In genomic region chr1:64984106-64984505, GRCh38 we compare ENCODE assay signal across 17 cellular contexts. TPM values are rescaled to one million over a fixed set of nuclear protein-coding genes. Genes with fewer than 3 reads are reported as not detected.
DNase-seq lines count a peak whose midpoint lies in the region; ATAC-seq and TF ChIP-seq lines count a peak whose summit lies in the region.
"Had no signal": no experiment of that assay in that cellular context is flagged by ENCODE, and none has a peak within 500 bp of the region (broad histone marks: within the 10 kb centered on the region; RNA-seq: fewer than 3 reads in every experiment).

No MANE protein-coding gene starts in this region.

- no peak overlapping the region for H3K9ac ChIP-seq in SK-N-SH

- no peaks in the 10 kb centered on the region for H3K27me3 Mint-ChIP-seq in central memory CD8-positive, alpha-beta T cell
- H3K27me3 Mint-ChIP-seq in stimulated activated memory B cell treated with anti-CD40 and anti-IgM and Interleukin-4, amounts not matched to agents 10 μg/mL and 1 μg/mL and 100 μg/mL, for 72 hours: no peaks in the 10 kb centered on the region

- H3K79me2 ChIP-seq in SK-N-SH (ENCODE audit: insufficient read depth): no peaks in the 10 kb centered on the region

- no peak overlapping the region for H3K4me3 ChIP-seq in SK-N-SH (ENCODE audit: low read depth in 2 of 2, low read length in 1 of 2)
- no peak overlapping the region for H3K4me3 ChIP-seq in HL-60 (replicated peaks; ENCODE audit: insufficient read depth, low read length)
- H3K4me3 ChIP-seq: HAP-1 had no signal

- H3K27ac ChIP-seq in SK-N-SH (ENCODE audit: low read depth in 2 of 2, low read length in 1 of 2): no peak overlapping the region
- H3K27ac ChIP-seq in HL-60 (replicated peaks): no peak overlapping the region
- H3K27ac ChIP-seq: RWPE1 had no signal

- H3K36me3 Mint-ChIP-seq in central memory CD8-positive, alpha-beta T cell (ENCODE audit: insufficient read depth): no peaks in the 10 kb centered on the region
- H3K36me3 Mint-ChIP-seq in stimulated activated memory B cell treated with anti-CD40 and anti-IgM and Interleukin-4, amounts not matched to agents 10 μg/mL and 1 μg/mL and 100 μg/mL, for 72 hours: no peaks in the 10 kb centered on the region

- no peaks in the 10 kb centered on the region for H3K36me3 ChIP-seq in SK-N-SH (replicated peaks in 1 of 2; ENCODE audit: control insufficient read depth in 1 of 2, insufficient read depth in 2 of 2, low read length in 1 of 2)
- H3K36me3 ChIP-seq: HAP-1 had no signal

- 95% methylated on average over 3 of the region's 3 CpGs for WGBS in SK-N-SH (ENCODE audit: low lambda C conversion rate)

- no peak for DNase-seq in SK-N-SH
- peak; percentile 15 to 21 for DNase-seq in HL-60 (ENCODE audit: low read depth in 1 of 2, low spot score in 1 of 2)
- no peak for DNase-seq in central memory CD8-positive, alpha-beta T cell (ENCODE audit: low spot score in 2 of 2)
- DNase-seq in GM13977 (ENCODE audit: low spot score): no peak
- DNase-seq in NCI-H128 (lab: John Stamatoyannopoulos, UW; ENCODE audit: unreplicated experiment): no peak
- DNase-seq: C1 segment of cervical spinal cord, DMS153, KG1, NCI-H1105 treated with DMSO at 0.1 percent for 48 hours, NCI-H187, NCI-H774, PC-3 had no signal

- no peaks in the 10 kb centered on the region for H3K27me3 ChIP-seq in SK-N-SH (ENCODE audit: insufficient read depth)
- no peaks in the 10 kb centered on the region for H3K27me3 ChIP-seq in HL-60 (ENCODE audit: insufficient read depth, poor library complexity, severe bottlenecking)

- no peaks in the 10 kb centered on the region for H3K9me2 ChIP-seq in SK-N-SH

- H2AFZ ChIP-seq in SK-N-SH (ENCODE audit: low read depth): no peak overlapping the region

- H3K4me1 Mint-ChIP-seq in central memory CD8-positive, alpha-beta T cell: peaks cover 10% of the 10 kb centered on the region
- peaks cover 37% of the 10 kb centered on the region for H3K4me1 Mint-ChIP-seq in stimulated activated memory B cell treated with anti-CD40 and anti-IgM and Interleukin-4, amounts not matched to agents 10 μg/mL and 1 μg/mL and 100 μg/mL, for 72 hours

- no peak for TF ChIP-seq RAD21 in SK-N-SH (IDR thresholded peaks at IDR 0.05; ENCODE audit: low read length)

- no peak overlapping the region for H3K4me3 Mint-ChIP-seq in central memory CD8-positive, alpha-beta T cell
- no peak overlapping the region for H3K4me3 Mint-ChIP-seq in stimulated activated memory B cell treated with anti-CD40 and anti-IgM and Interleukin-4, amounts not matched to agents 10 μg/mL and 1 μg/mL and 100 μg/mL, for 72 hours

- H3K9me3 Mint-ChIP-seq in central memory CD8-positive, alpha-beta T cell: no peaks in the 10 kb centered on the region
- H3K9me3 Mint-ChIP-seq in stimulated activated memory B cell treated with anti-CD40 and anti-IgM and Interleukin-4, amounts not matched to agents 10 μg/mL and 1 μg/mL and 100 μg/mL, for 72 hours: no peaks in the 10 kb centered on the region

- ATAC-seq in SK-N-SH treated with all-trans-retinoic acid at 6 μM for 48 hours: no peak
- no peak for ATAC-seq in central memory CD8-positive, alpha-beta T cell (replicated peaks; ENCODE audit: extremely low read depth, poor library complexity, severe bottlenecking)
- no peak for ATAC-seq in stimulated activated memory B cell treated with anti-CD40 and anti-IgM and Interleukin-4, amounts not matched to agents 10 μg/mL and 1 μg/mL and 100 μg/mL, for 72 hours
- no peak for ATAC-seq in GM21576 (IDR thresholded peaks at IDR 0.05; ENCODE audit: unreplicated experiment)
- ATAC-seq: PC-3 had no signal

- CTCF ChIA-PET in SK-N-SH (lab: Yijun Ruan, JAX): interaction anchor here (1.2 to 1.4 kb wide), 3 partner anchors 12 to 159 kb away, joined by 3 read pairs; no protein-coding TSS in a partner anchor

- no peaks in the 10 kb centered on the region for H3K9me3 ChIP-seq in SK-N-SH
- H3K9me3 ChIP-seq: HAP-1 had no signal

- H3F3A ChIP-seq in SK-N-SH (replicated peaks; ENCODE audit: insufficient read depth): no peaks in the 10 kb centered on the region

- H3K27ac Mint-ChIP-seq in central memory CD8-positive, alpha-beta T cell (ENCODE audit: low read depth): peak overlapping the region; percentile 59
- H3K27ac Mint-ChIP-seq in stimulated activated memory B cell treated with anti-CD40 and anti-IgM and Interleukin-4, amounts not matched to agents 10 μg/mL and 1 μg/mL and 100 μg/mL, for 72 hours: peak overlapping the region; percentile 54

- no peaks in the 10 kb centered on the region for H4K20me1 ChIP-seq in SK-N-SH (ENCODE audit: insufficient read depth)

- POLR2A ChIA-PET in SK-N-SH (lab: Yijun Ruan, JAX): interaction anchor here (1.1 kb wide), 1 partner anchor 17 kb away, joined by 3 read pairs; the partner anchor contains the start of gene JAK1

- in situ Hi-C loops in GM13977 (cut with MboI; ENCODE audit: low pct_unique_long_range_greater_than_20kb, low sequenced_read_pairs, unreplicated experiment): no loop called here

- TF ChIP-seq CTCF in SK-N-SH (IDR thresholded peaks at IDR 0.05): no peak
- TF ChIP-seq CTCF in HL-60 (IDR thresholded peaks at IDR 0.05; ENCODE audit: insufficient read depth, low read length): no peak
- TF ChIP-seq CTCF in GM13977 (IDR thresholded peaks at IDR 0.05; ENCODE audit: extremely low read depth, insufficient read depth, missing control alignments): no peak

- no peak for TF ChIP-seq EP300 in SK-N-SH (IDR thresholded peaks at IDR 0.05; ENCODE audit: borderline replicate concordance in 1 of 2, low read depth in 1 of 2, low read length in 1 of 2)

- no peak overlapping the region for H3K4me2 ChIP-seq in SK-N-SH

- peaks cover 6 to 8% of the 10 kb centered on the region in 2 experiments; a peak in 2 of 4 replicates for H3K4me1 ChIP-seq in SK-N-SH (ENCODE audit: control insufficient read depth in 1 of 2, insufficient read depth in 2 of 2, low read depth in 1 of 2, low read length in 1 of 2)
- H3K4me1 ChIP-seq: HAP-1 had no signal

TF ChIP-seq in SK-N-SH treated with all-trans-retinoic acid at 6 μM for 48 hours, 23 proteins besides CTCF, POLR2A, EP300 and RAD21:
- TF ChIP-seq ZNF70 (CRISPR knock-in tag; IDR thresholded peaks at IDR 0.05): peak; percentile 88
- no peak for TF ChIP-seq ARNTL (CRISPR knock-in tag; IDR thresholded peaks at IDR 0.05; ENCODE audit: borderline replicate concordance, low read depth)

TF ChIP-seq in SK-N-SH, 30 proteins besides CTCF, POLR2A, EP300 and RAD21 (continues in another document):
- TF ChIP-seq ZBTB33 (IDR thresholded peaks at IDR 0.05; ENCODE audit: borderline replicate concordance, low read depth) (no peak), TEAD4 (IDR thresholded peaks at IDR 0.05; ENCODE audit: borderline replicate concordance, insufficient read depth) (no peak), MEF2A (IDR thresholded peaks at IDR 0.05; ENCODE audit: borderline replicate concordance, low read depth) (no peak), GABPA (IDR thresholded peaks at IDR 0.05; ENCODE audit: low read depth) (no peak), JUND (IDR thresholded peaks at IDR 0.05) (no peak), YY1 (IDR thresholded peaks at IDR 0.05; ENCODE audit: low read depth) (no peak), FOXJ3 (CRISPR knock-in tag; IDR thresholded peaks at IDR 0.05) (no peak), CHD2 (IDR thresholded peaks at IDR 0.05; ENCODE audit: low read length, partially characterized antibody) (no peak), SIN3A (IDR thresholded peaks at IDR 0.05; ENCODE audit: borderline replicate concordance, low read depth, low read length) (no peak), RXRA (IDR thresholded peaks at IDR 0.05; ENCODE audit: borderline replicate concordance, low read depth) (no peak), ELF1 (IDR thresholded peaks at IDR 0.05) (no peak), GATA2 (CRISPR knock-in tag; IDR thresholded peaks at IDR 0.05) (no peak)
- TF ChIP-seq, protein P1, sequence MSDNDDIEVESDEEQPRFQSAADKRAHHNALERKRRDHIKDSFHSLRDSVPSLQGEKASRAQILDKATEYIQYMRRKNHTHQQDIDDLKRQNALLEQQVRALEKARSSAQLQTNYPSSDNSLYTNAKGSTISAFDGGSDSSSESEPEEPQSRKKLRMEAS (IDR thresholded peaks at IDR 0.05; ENCODE audit: low read depth): no peak
- TF ChIP-seq, protein P2, sequence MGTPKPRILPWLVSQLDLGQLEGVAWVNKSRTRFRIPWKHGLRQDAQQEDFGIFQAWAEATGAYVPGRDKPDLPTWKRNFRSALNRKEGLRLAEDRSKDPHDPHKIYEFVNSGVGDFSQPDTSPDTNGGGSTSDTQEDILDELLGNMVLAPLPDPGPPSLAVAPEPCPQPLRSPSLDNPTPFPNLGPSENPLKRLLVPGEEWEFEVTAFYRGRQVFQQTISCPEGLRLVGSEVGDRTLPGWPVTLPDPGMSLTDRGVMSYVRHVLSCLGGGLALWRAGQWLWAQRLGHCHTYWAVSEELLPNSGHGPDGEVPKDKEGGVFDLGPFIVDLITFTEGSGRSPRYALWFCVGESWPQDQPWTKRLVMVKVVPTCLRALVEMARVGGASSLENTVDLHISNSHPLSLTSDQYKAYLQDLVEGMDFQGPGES (IDR thresholded peaks at IDR 0.05; ENCODE audit: low read depth, low read length): no peak
- TF ChIP-seq, protein P3, sequence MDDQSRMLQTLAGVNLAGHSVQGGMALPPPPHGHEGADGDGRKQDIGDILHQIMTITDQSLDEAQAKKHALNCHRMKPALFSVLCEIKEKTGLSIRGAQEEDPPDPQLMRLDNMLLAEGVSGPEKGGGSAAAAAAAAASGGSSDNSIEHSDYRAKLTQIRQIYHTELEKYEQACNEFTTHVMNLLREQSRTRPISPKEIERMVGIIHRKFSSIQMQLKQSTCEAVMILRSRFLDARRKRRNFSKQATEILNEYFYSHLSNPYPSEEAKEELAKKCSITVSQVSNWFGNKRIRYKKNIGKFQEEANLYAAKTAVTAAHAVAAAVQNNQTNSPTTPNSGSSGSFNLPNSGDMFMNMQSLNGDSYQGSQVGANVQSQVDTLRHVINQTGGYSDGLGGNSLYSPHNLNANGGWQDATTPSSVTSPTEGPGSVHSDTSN (IDR thresholded peaks at IDR 0.05): no peak

RNA-seq across cellular contexts. Expression of gene JAK1, which starts 17.8 kb away (rescaled TPM):
- 47.5 and 47.7 TPM in 2 replicates for polyA plus RNA-seq in SK-N-SH (2012; rRNA removed)
- polyA plus RNA-seq in SK-N-SH (2012; cell fraction: cytosol; rRNA removed): 47.6 and 48.4 TPM in 2 replicates
- 48.8 and 63.4 TPM in 2 replicates for polyA plus RNA-seq in SK-N-SH (2012; cell fraction: nucleus; rRNA removed)

Comparison
In these comparisons a context has a peak if more than half of its experiments do, and no peak if none do; other contexts are left out.
1. DNase-seq: peak in HL-60 (2 of 2); none in SK-N-SH (single experiment), central memory CD8-positive, alpha-beta T cell (0 of 2), GM13977 (single experiment) and NCI-H128 (single experiment).